In genomic region chr6:3882865-3883264, GRCh38 we compare ENCODE assay signal across 19 cellular contexts. TPM values are rescaled to one million over a fixed set of nuclear protein-coding genes. Genes with fewer than 3 reads are reported as not detected.
A peak's percentile ranks its signal among the peaks of the same experiment; 100 is the strongest.
DNase-seq lines count a peak whose midpoint lies in the region; TF ChIP-seq lines count a peak whose summit lies in the region.
"Had no signal": no experiment of that assay in that cellular context is flagged by ENCODE, and none has a peak within 500 bp of the region (broad histone marks: within the 10 kb centered on the region; RNA-seq: fewer than 3 reads in every experiment).

No MANE protein-coding gene starts in this region.

- CTCF ChIA-PET in AG04450 (lab: Charles Lee) = interaction anchor here (0.8 to 2.7 kb wide), 2 partner anchors 33 to 95 kb away, joined by 3 to 13 read pairs; partner anchors contain the start of gene FAM50B

- peaks cover 36% of the 10 kb centered on the region for H3K4me1 Mint-ChIP-seq in osteocyte (ENCODE audit: unreplicated experiment)
- H3K4me1 Mint-ChIP-seq: activated B cell treated with CpG ODN at 0.5 μM for 24 hours; activated naive CD8-positive, alpha-beta T cell treated with anti-CD3 and anti-CD28 coated beads, Interleukin-2, amount 10 ng/mL, durations not matched to agents 7 days and 5 days had no signal

- H3K9me3 ChIP-seq in AG04450 (ENCODE audit: control insufficient read depth, insufficient read depth, low read length) = no peaks in the 10 kb centered on the region
- H3K9me3 ChIP-seq: spleen had no signal

- H3K36me3 Mint-ChIP-seq in osteocyte (ENCODE audit: unreplicated experiment) = no peaks in the 10 kb centered on the region
- H3K36me3 Mint-ChIP-seq: activated naive CD8-positive, alpha-beta T cell treated with anti-CD3 and anti-CD28 coated beads, Interleukin-2, amount 10 ng/mL, durations not matched to agents 7 days and 5 days; type B pancreatic cell had no signal

- no peak overlapping the region for H3K4me3 ChIP-seq in AG04450 (ENCODE audit: low read depth, low read length)
- H3K4me3 ChIP-seq: coronary artery, K562, spleen had no signal

- no peaks in the 10 kb centered on the region for H3K9me3 Mint-ChIP-seq in osteocyte (ENCODE audit: unreplicated experiment)
- H3K9me3 Mint-ChIP-seq: activated B cell treated with CpG ODN at 0.5 μM for 24 hours; activated naive CD8-positive, alpha-beta T cell treated with anti-CD3 and anti-CD28 coated beads, Interleukin-2, amount 10 ng/mL, durations not matched to agents 7 days and 5 days had no signal

- no peaks in the 10 kb centered on the region for H3K27me3 Mint-ChIP-seq in osteocyte (ENCODE audit: unreplicated experiment)
- H3K27me3 Mint-ChIP-seq: type B pancreatic cell had no signal

- H3K4me3 Mint-ChIP-seq in osteocyte (ENCODE audit: unreplicated experiment) = no peak overlapping the region
- H3K4me3 Mint-ChIP-seq: activated B cell treated with CpG ODN at 0.5 μM for 24 hours; activated naive CD8-positive, alpha-beta T cell treated with anti-CD3 and anti-CD28 coated beads, Interleukin-2, amount 10 ng/mL, durations not matched to agents 7 days and 5 days; nephron progenitor cell had no signal

- TF ChIP-seq CTCF in AG04450 (IDR thresholded peaks at IDR 0.05; ENCODE audit: low read depth, low read length) = no peak
- no peak for TF ChIP-seq CTCF in osteocyte (IDR thresholded peaks at IDR 0.05)

- no peaks in the 10 kb centered on the region for H3K27me3 ChIP-seq in AG04450 (ENCODE audit: control insufficient read depth, insufficient read depth, low read length)
- H3K27me3 ChIP-seq: spleen had no signal

- POLR2A ChIA-PET in AG04450 (lab: Yijun Ruan, JAX) = interaction anchor here (0.6 kb wide), 1 partner anchor 100 kb away, joined by 5 read pairs; no protein-coding TSS in a partner anchor

- H3K27ac ChIP-seq in AG04450 (ENCODE audit: low read depth, low read length) = peak overlapping the region; percentile 66
- H3K27ac ChIP-seq: spleen had no signal

- peak overlapping the region; percentile 87 for H3K27ac Mint-ChIP-seq in osteocyte (ENCODE audit: unreplicated experiment)
- H3K27ac Mint-ChIP-seq: activated B cell treated with CpG ODN at 0.5 μM for 24 hours; activated naive CD8-positive, alpha-beta T cell treated with anti-CD3 and anti-CD28 coated beads, Interleukin-2, amount 10 ng/mL, durations not matched to agents 7 days and 5 days had no signal

- peak; percentile 53 for DNase-seq in AG04450 (ENCODE audit: low read depth, low spot score)
- DNase-seq in RPMI7951 (ENCODE audit: low read depth) = peak; percentile 87
- DNase-seq in fibroblast of the conjunctiva (ENCODE audit: low read depth) = peak; percentile 89
- no peak for DNase-seq in osteocyte (ENCODE audit: extremely low spot score, unreplicated experiment)
- no peak for DNase-seq in germinal center (ENCODE audit: low spot score)
- DNase-seq in hypothalamus (lab: John Stamatoyannopoulos, UW) = no peak
- no peak for DNase-seq in stimulated activated CD4-positive, alpha-beta T cell treated with anti-CD3 and anti-CD28 coated beads, Interleukin-15, amount 100 ng/mL, for 24 hours
- no peak for DNase-seq in NCI-H524 (lab: John Stamatoyannopoulos, UW)
- DNase-seq: activated B cell treated with CpG ODN at 0.5 μM for 24 hours; activated CD8-positive, alpha-beta memory T cell treated with anti-CD3 and anti-CD28 coated beads, Interleukin-2, amount 50 U/mL, for 4 hours; activated naive CD8-positive, alpha-beta T cell treated with anti-CD3 and anti-CD28 coated beads, Interleukin-2, amount 10 ng/mL, durations not matched to agents 7 days and 5 days; foreskin melanocyte; kidney glomerular epithelial cell; NCI-H187; nephron progenitor cell; spleen had no signal

RNA-seq across cellular contexts. Expression of gene FAM50B, which starts 33.7 kb away (rescaled TPM):
- 4.5 and 5.5 TPM in 2 replicates for polyA plus RNA-seq in AG04450 (2011; rRNA removed)
- 2.0 TPM in 2 replicates for polyA minus RNA-seq in AG04450 (2011; rRNA and poly(A)+ RNA removed)
- total RNA-seq in RPMI7951 (2014; rRNA removed; shearing (Covaris generic)) = 2.2 and 2.3 TPM in 2 replicates
- 0.37 and 0.70 TPM in 2 replicates for total RNA-seq in osteocyte

Comparison
In these comparisons a context has a peak if more than half of its experiments do, and no peak if none do; other contexts are left out.
1. DNase-seq: peak in AG04450 (single experiment), RPMI7951 (single experiment) and fibroblast of the conjunctiva (single experiment); none in osteocyte (single experiment), germinal center (single experiment), hypothalamus (0 of 51), stimulated activated CD4-positive, alpha-beta T cell treated with anti-CD3 and anti-CD28 coated beads, Interleukin-15, amount 100 ng/mL, for 24 hours (single experiment) and NCI-H524 (0 of 2).